Comparison of ENCODE assay signal across 1 cellular context in genomic region chr3:100896994-100897393, GRCh38.
TF ChIP-seq lines count a peak whose summit lies in the region.

No MANE protein-coding gene starts in this region.

TF ChIP-seq in A549, 52 proteins besides CTCF, POLR2A, EP300 and RAD21:
- TF ChIP-seq REST (IDR thresholded peaks at IDR 0.05) (no peak), ATOH8 (CRISPR knock-in tag; IDR thresholded peaks at IDR 0.05; ENCODE audit: low read depth) (no peak), KDM1A (IDR thresholded peaks at IDR 0.05; ENCODE audit: low read depth) (no peak), ELK1 (IDR thresholded peaks at IDR 0.05; ENCODE audit: low read depth, low read length) (no peak), MAFK (IDR thresholded peaks at IDR 0.05; ENCODE audit: partially characterized antibody) (peak; percentile 54), MAX (IDR thresholded peaks at IDR 0.05) (no peak)
